Comparison of ENCODE assay signal across 1 cellular context in the genomic region with DNA sequence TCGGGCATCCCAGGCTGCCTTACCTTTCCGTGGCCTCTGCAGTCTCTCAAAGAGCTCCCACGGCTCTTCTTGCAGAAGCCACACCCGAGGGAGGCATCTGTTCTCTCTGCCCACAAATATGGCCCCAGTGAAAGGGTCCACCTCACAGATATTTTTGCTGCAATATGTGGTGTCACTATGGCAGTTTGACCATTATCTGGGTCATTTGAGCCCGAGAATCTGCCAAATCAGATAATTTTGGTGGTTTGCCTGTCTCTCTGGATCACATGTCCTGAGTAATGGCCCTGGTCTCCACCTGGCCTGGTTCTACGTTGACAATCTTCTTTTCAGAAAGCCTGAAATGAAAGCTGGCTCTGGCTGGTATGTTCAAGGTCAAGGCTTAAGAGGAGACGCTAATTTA.
TF ChIP-seq lines count a peak whose summit lies in the region.

No MANE protein-coding gene starts in this region.

TF ChIP-seq in K562, 482 proteins besides CTCF, POLR2A, EP300 and RAD21 (continued from another document):
- TF ChIP-seq, protein P1, sequence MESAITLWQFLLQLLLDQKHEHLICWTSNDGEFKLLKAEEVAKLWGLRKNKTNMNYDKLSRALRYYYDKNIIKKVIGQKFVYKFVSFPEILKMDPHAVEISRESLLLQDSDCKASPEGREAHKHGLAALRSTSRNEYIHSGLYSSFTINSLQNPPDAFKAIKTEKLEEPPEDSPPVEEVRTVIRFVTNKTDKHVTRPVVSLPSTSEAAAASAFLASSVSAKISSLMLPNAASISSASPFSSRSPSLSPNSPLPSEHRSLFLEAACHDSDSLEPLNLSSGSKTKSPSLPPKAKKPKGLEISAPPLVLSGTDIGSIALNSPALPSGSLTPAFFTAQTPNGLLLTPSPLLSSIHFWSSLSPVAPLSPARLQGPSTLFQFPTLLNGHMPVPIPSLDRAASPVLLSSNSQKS (CRISPR knock-in tag; IDR thresholded peaks at IDR 0.05), result no peak
- TF ChIP-seq CREB1 (IDR thresholded peaks at IDR 0.05), result no peak
- no peak for TF ChIP-seq CREB1 (CRISPR knock-in tag; IDR thresholded peaks at IDR 0.05)
- no peak for TF ChIP-seq RFX5 (IDR thresholded peaks at IDR 0.05; ENCODE audit: low read depth, low read length)
- TF ChIP-seq, protein P2, sequence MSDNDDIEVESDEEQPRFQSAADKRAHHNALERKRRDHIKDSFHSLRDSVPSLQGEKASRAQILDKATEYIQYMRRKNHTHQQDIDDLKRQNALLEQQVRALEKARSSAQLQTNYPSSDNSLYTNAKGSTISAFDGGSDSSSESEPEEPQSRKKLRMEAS (CRISPR knock-in tag; IDR thresholded peaks at IDR 0.05), result no peak
- TF ChIP-seq CEBPG (CRISPR knock-in tag; IDR thresholded peaks at IDR 0.05), result no peak
- TF ChIP-seq CEBPG (tag; conservative IDR thresholded peaks at IDR 0.05 in 1 of 2, IDR thresholded peaks at IDR 0.05 in 1 of 2), result peak in 1 of 2 experiments; percentile 56; a peak in 1 of 4 replicates
- TF ChIP-seq, protein P3, sequence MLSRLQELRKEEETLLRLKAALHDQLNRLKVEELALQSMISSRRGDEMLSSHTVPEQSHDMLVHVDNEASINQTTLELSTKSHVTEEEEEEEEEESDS (CRISPR knock-in tag; IDR thresholded peaks at IDR 0.05), result no peak
- peak; percentile 52; the same call in 1 of the 2 replicates for TF ChIP-seq HDAC2 (IDR thresholded peaks at IDR 0.05)
- TF ChIP-seq NEUROD1 (IDR thresholded peaks at IDR 0.05; ENCODE audit: borderline replicate concordance, low read depth, low read length, partially characterized antibody), result peak; percentile 61
- no peak; the same call in 1 of the 2 replicates for TF ChIP-seq ZNF589 (CRISPR knock-in tag; IDR thresholded peaks at IDR 0.05; ENCODE audit: low read depth)
- TF ChIP-seq SUPT5H (IDR thresholded peaks at IDR 0.05), result no peak
- TF ChIP-seq, protein P4, sequence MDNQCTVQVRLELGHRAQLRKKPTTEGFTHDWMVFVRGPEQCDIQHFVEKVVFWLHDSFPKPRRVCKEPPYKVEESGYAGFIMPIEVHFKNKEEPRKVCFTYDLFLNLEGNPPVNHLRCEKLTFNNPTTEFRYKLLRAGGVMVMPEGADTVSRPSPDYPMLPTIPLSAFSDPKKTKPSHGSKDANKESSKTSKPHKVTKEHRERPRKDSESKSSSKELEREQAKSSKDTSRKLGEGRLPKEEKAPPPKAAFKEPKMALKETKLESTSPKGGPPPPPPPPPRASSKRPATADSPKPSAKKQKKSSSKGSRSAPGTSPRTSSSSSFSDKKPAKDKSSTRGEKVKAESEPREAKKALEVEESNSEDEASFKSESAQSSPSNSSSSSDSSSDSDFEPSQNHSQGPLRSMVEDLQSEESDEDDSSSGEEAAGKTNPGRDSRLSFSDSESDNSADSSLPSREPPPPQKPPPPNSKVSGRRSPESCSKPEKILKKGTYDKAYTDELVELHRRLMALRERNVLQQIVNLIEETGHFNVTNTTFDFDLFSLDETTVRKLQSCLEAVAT (IDR thresholded peaks at IDR 0.05), result peak in 1 of 2 experiments; percentile 75; a peak in 1 of 4 replicates
- no peak for TF ChIP-seq ZNF12 (CRISPR knock-in tag; IDR thresholded peaks at IDR 0.05)
- TF ChIP-seq SETDB1 (IDR thresholded peaks at IDR 0.05; ENCODE audit: low read length), result no peak
- TF ChIP-seq ZNF311 (CRISPR knock-in tag; IDR thresholded peaks at IDR 0.05), result no peak
- TF ChIP-seq PPARD (CRISPR knock-in tag; IDR thresholded peaks at IDR 0.05), result no peak
- TF ChIP-seq, protein P5, sequence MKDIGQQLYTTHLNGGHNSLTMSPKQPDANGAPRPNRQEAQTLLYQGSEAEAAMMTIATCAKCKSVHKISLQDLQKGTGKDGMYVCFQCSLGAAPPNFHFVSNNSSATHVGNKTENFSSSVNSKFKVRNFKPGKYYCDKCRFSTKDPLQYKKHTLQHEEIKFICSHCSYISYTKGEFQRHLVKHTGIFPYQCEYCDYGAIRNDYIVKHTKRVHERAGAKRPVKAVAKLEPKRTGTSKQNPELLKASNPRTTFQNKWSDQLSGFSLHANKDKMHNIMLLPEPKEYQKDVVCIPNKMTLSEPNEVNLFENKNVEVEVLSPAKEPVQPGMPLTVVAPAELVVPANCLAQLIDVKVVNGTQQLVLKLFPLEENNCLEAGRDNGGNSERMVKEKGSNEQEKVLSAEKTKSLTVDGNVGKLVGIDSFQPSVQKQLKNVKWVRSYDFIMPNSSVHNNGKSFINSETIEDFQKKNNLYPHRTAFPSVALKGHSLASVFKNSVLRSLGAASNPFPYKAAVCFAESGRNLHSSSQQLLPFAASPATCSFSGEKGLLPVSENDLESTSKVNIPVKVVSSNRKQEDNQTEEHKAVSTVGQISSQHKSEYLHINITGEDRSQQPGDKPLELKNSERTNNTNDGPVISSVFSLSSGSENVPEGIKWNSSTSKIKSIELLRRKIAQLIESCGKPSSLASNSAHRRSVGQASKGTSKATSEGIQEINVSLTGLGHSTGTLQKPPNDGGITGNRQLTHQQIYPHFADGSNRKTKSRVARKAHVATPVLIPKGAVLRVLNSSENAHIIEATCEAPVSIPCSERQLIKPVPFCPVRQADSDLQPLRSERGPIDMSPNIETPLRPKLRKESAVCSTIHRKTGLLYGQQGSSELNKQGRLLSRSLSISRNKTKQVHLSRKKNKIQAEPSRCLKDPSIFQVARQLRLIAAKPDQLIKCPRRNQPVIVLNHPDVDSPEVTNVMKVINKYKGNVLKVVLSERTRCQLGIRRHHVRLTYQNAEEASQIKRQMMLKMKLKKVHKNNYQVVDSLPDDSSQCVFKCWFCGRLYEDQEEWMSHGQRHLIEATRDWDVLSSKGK (CRISPR knock-in tag; IDR thresholded peaks at IDR 0.05), result no peak
- TF ChIP-seq ZNF584 (CRISPR knock-in tag; IDR thresholded peaks at IDR 0.05; ENCODE audit: low read depth), result 0 out of 2 replicates have a peak, but pooled peaks have one; percentile 27
- 0 out of 2 replicates have a peak, but pooled peaks have one; percentile 7 for TF ChIP-seq KLF13 (tag; IDR thresholded peaks at IDR 0.05; ENCODE audit: borderline replicate concordance, low read depth)
- no peak for TF ChIP-seq STAT5B (CRISPR knock-in tag; IDR thresholded peaks at IDR 0.05)
- no peak for TF ChIP-seq NR1H2 (CRISPR knock-in tag; IDR thresholded peaks at IDR 0.05)
- TF ChIP-seq ILK (tag; IDR thresholded peaks at IDR 0.05; ENCODE audit: borderline replicate concordance, low read depth), result no peak
- no peak for TF ChIP-seq ZNF165 (CRISPR knock-in tag; IDR thresholded peaks at IDR 0.05; ENCODE audit: borderline replicate concordance)
- TF ChIP-seq SOX6 (IDR thresholded peaks at IDR 0.05), result peak; percentile 54
- TF ChIP-seq ZSCAN29 (IDR thresholded peaks at IDR 0.05), result no peak
- peak; percentile 32; the same call in 1 of the 2 replicates for TF ChIP-seq MTA2 (IDR thresholded peaks at IDR 0.05; ENCODE audit: low read depth)
- TF ChIP-seq DDX20 (tag; IDR thresholded peaks at IDR 0.05; ENCODE audit: low read depth), result peak; percentile 39; the same call in 1 of the 2 replicates
- no peak; a peak in 2 of 4 replicates for TF ChIP-seq FOXK2 (conservative IDR thresholded peaks at IDR 0.05 in 1 of 2, IDR thresholded peaks at IDR 0.05 in 1 of 2; ENCODE audit: low read depth in 2 of 2)
- TF ChIP-seq MYNN (IDR thresholded peaks at IDR 0.05), result peak; percentile 36; the same call in 1 of the 2 replicates
- no peak for TF ChIP-seq MYNN (CRISPR knock-in tag; IDR thresholded peaks at IDR 0.05)
- peak; percentile 69 for TF ChIP-seq FOSL1 (tag; conservative IDR thresholded peaks at IDR 0.05)
- TF ChIP-seq ZNF143 (CRISPR knock-in tag; IDR thresholded peaks at IDR 0.05), result no peak
- TF ChIP-seq ZNF717 (CRISPR knock-in tag; IDR thresholded peaks at IDR 0.05), result no peak
- TF ChIP-seq SMARCE1 (IDR thresholded peaks at IDR 0.05), result peak; percentile 79; the same call in 1 of the 2 replicates
- no peak for TF ChIP-seq NFYB (IDR thresholded peaks at IDR 0.05; ENCODE audit: extremely low read depth, insufficient read length)
- TF ChIP-seq ZNF253 (CRISPR knock-in tag; conservative IDR thresholded peaks at IDR 0.05), result no peak
- TF ChIP-seq HMGN3 (IDR thresholded peaks at IDR 0.05; ENCODE audit: borderline replicate concordance, extremely low read depth, insufficient read length, low read depth, low read length), result no peak
- TF ChIP-seq E2F3 (CRISPR knock-in tag; IDR thresholded peaks at IDR 0.05), result no peak
- TF ChIP-seq, protein P6, sequence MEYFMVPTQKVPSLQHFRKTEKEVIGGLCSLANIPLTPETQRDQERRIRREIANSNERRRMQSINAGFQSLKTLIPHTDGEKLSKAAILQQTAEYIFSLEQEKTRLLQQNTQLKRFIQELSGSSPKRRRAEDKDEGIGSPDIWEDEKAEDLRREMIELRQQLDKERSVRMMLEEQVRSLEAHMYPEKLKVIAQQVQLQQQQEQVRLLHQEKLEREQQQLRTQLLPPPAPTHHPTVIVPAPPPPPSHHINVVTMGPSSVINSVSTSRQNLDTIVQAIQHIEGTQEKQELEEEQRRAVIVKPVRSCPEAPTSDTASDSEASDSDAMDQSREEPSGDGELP (CRISPR knock-in tag; IDR thresholded peaks at IDR 0.05; ENCODE audit: borderline replicate concordance), result 0 out of 2 replicates have a peak, but pooled peaks have one; percentile 37
- no peak for TF ChIP-seq SMAD1 (IDR thresholded peaks at IDR 0.05; ENCODE audit: low read depth, low read length, partially characterized antibody)
- TF ChIP-seq, protein P7, sequence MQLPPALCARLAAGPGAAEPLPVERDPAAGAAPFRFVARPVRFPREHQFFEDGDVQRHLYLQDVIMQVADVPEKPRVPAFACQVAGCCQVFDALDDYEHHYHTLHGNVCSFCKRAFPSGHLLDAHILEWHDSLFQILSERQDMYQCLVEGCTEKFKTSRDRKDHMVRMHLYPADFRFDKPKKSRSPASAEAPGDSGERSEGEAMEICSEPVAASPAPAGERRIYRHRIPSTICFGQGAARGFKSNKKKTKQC (CRISPR knock-in tag; IDR thresholded peaks at IDR 0.05), result no peak
- TF ChIP-seq ATF7 (IDR thresholded peaks at IDR 0.05), result peak; percentile 58; the same call in 1 of the 2 replicates
- peak; percentile 42; the same call in 1 of the 2 replicates for TF ChIP-seq MAFF (IDR thresholded peaks at IDR 0.05; ENCODE audit: low read length)
- peak; percentile 47 for TF ChIP-seq BRD9 (IDR thresholded peaks at IDR 0.05; ENCODE audit: low read depth, partially characterized antibody)
- TF ChIP-seq, protein P8, sequence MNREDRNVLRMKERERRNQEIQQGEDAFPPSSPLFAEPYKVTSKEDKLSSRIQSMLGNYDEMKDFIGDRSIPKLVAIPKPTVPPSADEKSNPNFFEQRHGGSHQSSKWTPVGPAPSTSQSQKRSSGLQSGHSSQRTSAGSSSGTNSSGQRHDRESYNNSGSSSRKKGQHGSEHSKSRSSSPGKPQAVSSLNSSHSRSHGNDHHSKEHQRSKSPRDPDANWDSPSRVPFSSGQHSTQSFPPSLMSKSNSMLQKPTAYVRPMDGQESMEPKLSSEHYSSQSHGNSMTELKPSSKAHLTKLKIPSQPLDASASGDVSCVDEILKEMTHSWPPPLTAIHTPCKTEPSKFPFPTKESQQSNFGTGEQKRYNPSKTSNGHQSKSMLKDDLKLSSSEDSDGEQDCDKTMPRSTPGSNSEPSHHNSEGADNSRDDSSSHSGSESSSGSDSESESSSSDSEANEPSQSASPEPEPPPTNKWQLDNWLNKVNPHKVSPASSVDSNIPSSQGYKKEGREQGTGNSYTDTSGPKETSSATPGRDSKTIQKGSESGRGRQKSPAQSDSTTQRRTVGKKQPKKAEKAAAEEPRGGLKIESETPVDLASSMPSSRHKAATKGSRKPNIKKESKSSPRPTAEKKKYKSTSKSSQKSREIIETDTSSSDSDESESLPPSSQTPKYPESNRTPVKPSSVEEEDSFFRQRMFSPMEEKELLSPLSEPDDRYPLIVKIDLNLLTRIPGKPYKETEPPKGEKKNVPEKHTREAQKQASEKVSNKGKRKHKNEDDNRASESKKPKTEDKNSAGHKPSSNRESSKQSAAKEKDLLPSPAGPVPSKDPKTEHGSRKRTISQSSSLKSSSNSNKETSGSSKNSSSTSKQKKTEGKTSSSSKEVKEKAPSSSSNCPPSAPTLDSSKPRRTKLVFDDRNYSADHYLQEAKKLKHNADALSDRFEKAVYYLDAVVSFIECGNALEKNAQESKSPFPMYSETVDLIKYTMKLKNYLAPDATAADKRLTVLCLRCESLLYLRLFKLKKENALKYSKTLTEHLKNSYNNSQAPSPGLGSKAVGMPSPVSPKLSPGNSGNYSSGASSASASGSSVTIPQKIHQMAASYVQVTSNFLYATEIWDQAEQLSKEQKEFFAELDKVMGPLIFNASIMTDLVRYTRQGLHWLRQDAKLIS (CRISPR knock-in tag; IDR thresholded peaks at IDR 0.05), result no peak
- no peak for TF ChIP-seq POLR2B (IDR thresholded peaks at IDR 0.05; ENCODE audit: low read depth, partially characterized antibody)
- TF ChIP-seq ZKSCAN8 (CRISPR knock-in tag; IDR thresholded peaks at IDR 0.05), result peak; percentile 74; the same call in 1 of the 2 replicates
- no peak for TF ChIP-seq ELF2 (CRISPR knock-in tag; IDR thresholded peaks at IDR 0.05)
- TF ChIP-seq, protein P9, sequence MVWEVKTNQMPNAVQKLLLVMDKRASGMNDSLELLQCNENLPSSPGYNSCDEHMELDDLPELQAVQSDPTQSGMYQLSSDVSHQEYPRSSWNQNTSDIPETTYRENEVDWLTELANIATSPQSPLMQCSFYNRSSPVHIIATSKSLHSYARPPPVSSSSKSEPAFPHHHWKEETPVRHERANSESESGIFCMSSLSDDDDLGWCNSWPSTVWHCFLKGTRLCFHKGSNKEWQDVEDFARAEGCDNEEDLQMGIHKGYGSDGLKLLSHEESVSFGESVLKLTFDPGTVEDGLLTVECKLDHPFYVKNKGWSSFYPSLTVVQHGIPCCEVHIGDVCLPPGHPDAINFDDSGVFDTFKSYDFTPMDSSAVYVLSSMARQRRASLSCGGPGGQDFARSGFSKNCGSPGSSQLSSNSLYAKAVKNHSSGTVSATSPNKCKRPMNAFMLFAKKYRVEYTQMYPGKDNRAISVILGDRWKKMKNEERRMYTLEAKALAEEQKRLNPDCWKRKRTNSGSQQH (CRISPR knock-in tag; IDR thresholded peaks at IDR 0.05), result no peak
